ENCODE assay signal across 13 cellular contexts in genomic region chr17:60327122-60327869, GRCh38.
DNase-seq lines count a peak whose midpoint lies in the region; TF ChIP-seq lines count a peak whose summit lies in the region.
"Had no signal": no experiment of that assay in that cellular context is flagged by ENCODE, and none has a peak within 500 bp of the region (broad histone marks: within the 10 kb centered on the region; RNA-seq: fewer than 3 reads in every experiment).

No MANE protein-coding gene starts in this region.

- no peaks in the 10 kb centered on the region for H3K9me3 ChIP-seq in HUES48 (ENCODE audit: control insufficient read depth, insufficient read depth, low read length)
- H3K9me3 ChIP-seq in MM.1S (replicated peaks; ENCODE audit: insufficient read depth, low read length): no peaks in the 10 kb centered on the region
- H3K9me3 ChIP-seq: MG63 had no signal

- H3K9ac ChIP-seq in HUES48 (ENCODE audit: low read depth, low read length): no peak overlapping the region
- H3K9ac ChIP-seq in MM.1S (ENCODE audit: low read length): no peak overlapping the region

- peak overlapping the region in 2 of 6 donors; percentile 34 to 55 for H3K27ac Mint-ChIP-seq in immature natural killer cell

- peaks cover 3 to 14% of the 10 kb centered on the region in 2 donors for H3K4me1 Mint-ChIP-seq in immature natural killer cell

- no peak overlapping the region for H3K4me3 ChIP-seq in HUES48 (ENCODE audit: low read depth, low read length)
- H3K4me3 ChIP-seq in dorsolateral prefrontal cortex: peak overlapping the region in 34 of 59 donors; percentile 1 to 46 (median 20)
- no peak overlapping the region for H3K4me3 ChIP-seq in MM.1S (ENCODE audit: low read length)
- H3K4me3 ChIP-seq: coronary artery, MG63, smooth muscle cell had no signal

- no peak overlapping the region for H3K4me2 ChIP-seq in MM.1S (ENCODE audit: low read depth, low read length)
- H3K4me2 ChIP-seq: smooth muscle cell had no signal

- no peak overlapping the region for H2AFZ ChIP-seq in MM.1S (ENCODE audit: low read length)

- H3K4me1 ChIP-seq in HUES48 (ENCODE audit: control insufficient read depth, insufficient read depth, low read length) (peaks cover 6% of the 10 kb centered on the region; the same call in 1 of the 2 replicates), MM.1S (ENCODE audit: low read length) (no peaks in the 10 kb centered on the region)

- no peaks in the 10 kb centered on the region for H4K20me1 ChIP-seq in MM.1S (ENCODE audit: insufficient read depth, low read length)

- no peaks in the 10 kb centered on the region for H3K9me2 ChIP-seq in MM.1S (replicated peaks; ENCODE audit: insufficient read depth, low read length)

- intact Hi-C loops in dorsolateral prefrontal cortex (cut with DNase I): loop anchor here in 1 of 2 donors (10.0 kb wide), 1 partner anchor 68 kb away; the partner anchor contains the start of gene USP32

- no peaks in the 10 kb centered on the region for H3K79me2 ChIP-seq in MM.1S (ENCODE audit: low read length)

- H3K27me3 Mint-ChIP-seq in immature natural killer cell (ENCODE audit: low read depth in 3 of 3): peaks cover 0 to 2% (median 0%) of the 10 kb centered on the region in 3 donors

- TF ChIP-seq CTCF in dorsolateral prefrontal cortex (IDR thresholded peaks at IDR 0.05 in 54 of 56, conservative IDR thresholded peaks at IDR 0.05 in 2 of 56; ENCODE audit: low read depth in 1 of 56, partially characterized antibody in 56 of 56) (no peak), MM.1S (IDR thresholded peaks at IDR 0.05; ENCODE audit: low read length) (no peak)

- no peaks in the 10 kb centered on the region for H3K36me3 Mint-ChIP-seq in immature natural killer cell

- H3K9me3 Mint-ChIP-seq in immature natural killer cell: no peaks in the 10 kb centered on the region

- DNase-seq in Ammon's horn (ENCODE audit: low spot score): peak; percentile 84
- DNase-seq in dorsolateral prefrontal cortex: peak in 9 of 10 donors; percentile 74 to 87 (median 80)
- peak; percentile 77 for DNase-seq in medulla oblongata (ENCODE audit: extremely low spot score)
- DNase-seq in immature natural killer cell: no peak
- no peak for DNase-seq in MM.1S
- DNase-seq in activated effector memory CD4-positive, alpha-beta T cell treated with Interleukin-2 at 50 U/mL for 16 hours: no peak
- DNase-seq in KBM-7: no peak
- DNase-seq: activated CD4-positive, alpha-beta T cell treated with anti-CD3 and anti-CD28 coated beads, Interleukin-2, amount 50 U/mL, for 4 hours; MG63; T-helper 2 cell had no signal

- H3K27ac ChIP-seq in HUES48 (ENCODE audit: low read depth, low read length) (peak overlapping the region; percentile 47), dorsolateral prefrontal cortex (peak overlapping the region in 57 of 59 donors; percentile 8 to 93 (median 83)), MM.1S (ENCODE audit: low read length) (no peak overlapping the region)
- H3K27ac ChIP-seq: coronary artery had no signal

- no peaks in the 10 kb centered on the region for H3F3A ChIP-seq in MM.1S (ENCODE audit: insufficient read depth, low read length)

- in situ Hi-C loops in KBM-7 (cut with MboI; ENCODE audit: low pct_unique_long_range_greater_than_20kb, low sequenced_read_pairs): no loop called here

- no peak overlapping the region for H3K4me3 Mint-ChIP-seq in immature natural killer cell

- H3K27me3 ChIP-seq in HUES48 (ENCODE audit: control insufficient read depth, insufficient read depth, low read length) (no peaks in the 10 kb centered on the region), dorsolateral prefrontal cortex (no peaks in the 10 kb centered on the region), MM.1S (replicated peaks; ENCODE audit: insufficient read depth, low read length) (no peaks in the 10 kb centered on the region)
- H3K27me3 ChIP-seq: MG63 had no signal

- H3K36me3 ChIP-seq in HUES48 (ENCODE audit: control insufficient read depth, insufficient read depth, low read length): 0 out of 2 replicates have a peak, but pooled peaks cover 5% of the 10 kb centered on the region
- no peaks in the 10 kb centered on the region for H3K36me3 ChIP-seq in MM.1S (replicated peaks; ENCODE audit: insufficient read depth, low read length)

Comparison
In these comparisons a context has a peak if more than half of its experiments do, and no peak if none do; other contexts are left out.
1. DNase-seq: peak in Ammon's horn (single experiment), dorsolateral prefrontal cortex (9 of 10) and medulla oblongata (single experiment); none in immature natural killer cell (0 of 3), MM.1S (single experiment), activated effector memory CD4-positive, alpha-beta T cell treated with Interleukin-2 at 50 U/mL for 16 hours (single experiment) and KBM-7 (single experiment).
2. H3K4me3 ChIP-seq: peak in dorsolateral prefrontal cortex (34 of 59); none in HUES48 (single experiment) and MM.1S (single experiment).